Comparison of ENCODE assay signal across 8 cellular contexts in the genomic region with DNA sequence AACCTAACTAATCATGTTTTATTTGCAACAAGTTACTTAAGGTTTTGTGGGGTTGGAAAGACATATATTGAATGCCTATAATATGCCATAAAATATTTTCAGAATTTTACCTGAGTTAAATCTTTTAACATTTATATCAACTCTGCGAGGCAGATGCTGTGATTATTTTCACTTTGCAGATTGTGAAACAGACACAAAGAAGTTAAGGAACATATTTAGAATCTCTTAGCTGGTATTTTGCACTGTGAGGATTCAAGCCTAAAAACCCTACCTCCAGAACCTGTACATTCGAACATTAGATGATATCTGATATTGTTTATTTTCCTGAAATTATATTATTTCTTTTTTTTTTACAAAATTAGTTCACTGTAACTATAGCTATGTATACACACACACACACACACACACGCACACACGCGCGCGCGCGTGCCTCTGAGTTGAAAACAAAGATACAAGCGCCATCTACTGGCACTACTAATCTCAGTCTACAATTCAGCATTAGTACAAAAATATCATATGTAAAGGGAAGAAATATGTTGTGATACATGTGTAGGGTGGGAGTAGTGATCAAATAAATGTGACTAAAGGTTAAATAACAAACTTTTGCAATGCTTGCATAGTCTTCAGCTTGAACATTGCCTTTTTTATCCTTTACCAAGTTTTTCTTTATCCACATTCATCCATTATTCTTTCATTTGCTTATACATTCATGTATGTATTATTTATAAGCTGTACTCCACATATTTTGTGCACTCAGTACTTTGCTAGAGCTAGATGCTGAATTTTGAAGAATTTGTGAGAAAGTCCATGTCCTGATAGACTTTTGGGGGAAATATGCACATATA.
A peak's percentile ranks its signal among the peaks of the same experiment; 100 is the strongest.
DNase-seq lines count a peak whose midpoint lies in the region; ATAC-seq and TF ChIP-seq lines count a peak whose summit lies in the region.

No MANE protein-coding gene starts in this region.

- no peak overlapping the region for H3K4me3 ChIP-seq in DOHH2 (ENCODE audit: low read length)
- peak overlapping the region; percentile 49 for H3K4me3 ChIP-seq in parathyroid adenoma (ENCODE audit: low read depth, low read length)

- H3K4me2 ChIP-seq in DOHH2 (ENCODE audit: low read length) (no peak overlapping the region), parathyroid adenoma (ENCODE audit: low read length) (peak overlapping the region; percentile 66)

- no peaks in the 10 kb centered on the region for H3F3A ChIP-seq in DOHH2 (ENCODE audit: control insufficient read depth, insufficient read depth)

- H3K4me3 Mint-ChIP-seq in type B pancreatic cell, result peak overlapping the region; percentile 3

- H3K27ac Mint-ChIP-seq in type B pancreatic cell, result no peak overlapping the region

- H3K79me2 ChIP-seq in DOHH2 (ENCODE audit: control insufficient read depth, low read length), result no peaks in the 10 kb centered on the region
- no peaks in the 10 kb centered on the region for H3K79me2 ChIP-seq in parathyroid adenoma

- no peaks in the 10 kb centered on the region for H3K27me3 ChIP-seq in DOHH2 (ENCODE audit: control insufficient read depth, low read length)
- no peaks in the 10 kb centered on the region for H3K27me3 ChIP-seq in parathyroid adenoma (ENCODE audit: control insufficient read depth, insufficient read depth, low read length)

- H3K27ac ChIP-seq in DOHH2 (ENCODE audit: low read depth, low read length) (no peak overlapping the region), parathyroid adenoma (no peak overlapping the region)

- H3K36me3 Mint-ChIP-seq in type B pancreatic cell, result no peaks in the 10 kb centered on the region

- peak; percentile 66 for TF ChIP-seq CTCF in DOHH2 (IDR thresholded peaks at IDR 0.05; ENCODE audit: low read depth, low read length, poor library complexity, severe bottlenecking)
- peak; percentile 81 for TF ChIP-seq CTCF in LNCAP (IDR thresholded peaks at IDR 0.05)
- no peak for TF ChIP-seq CTCF in parathyroid adenoma (IDR thresholded peaks at IDR 0.05)
- peak; percentile 87 for TF ChIP-seq CTCF in type B pancreatic cell (conservative IDR thresholded peaks at IDR 0.05)

- peak; percentile 89 for ATAC-seq in GM21786 (IDR thresholded peaks at IDR 0.05; ENCODE audit: unreplicated experiment)

- H3K9me3 Mint-ChIP-seq in type B pancreatic cell, result peaks cover 2% of the 10 kb centered on the region

- H3K4me1 ChIP-seq in DOHH2 (ENCODE audit: control insufficient read depth, low read length), result no peaks in the 10 kb centered on the region
- no peaks in the 10 kb centered on the region for H3K4me1 ChIP-seq in parathyroid adenoma

- no peaks in the 10 kb centered on the region for H4K20me1 ChIP-seq in DOHH2 (ENCODE audit: control insufficient read depth, insufficient read depth, low read depth, low read length)

- H3K9me2 ChIP-seq in DOHH2 (replicated peaks; ENCODE audit: control insufficient read depth, low read length), result no peaks in the 10 kb centered on the region

- no peaks in the 10 kb centered on the region for H3K36me3 ChIP-seq in DOHH2 (ENCODE audit: control insufficient read depth, low read length)
- no peaks in the 10 kb centered on the region for H3K36me3 ChIP-seq in parathyroid adenoma (ENCODE audit: control insufficient read depth, insufficient read depth, low read length)

- H3K4me1 Mint-ChIP-seq in type B pancreatic cell (ENCODE audit: unreplicated experiment), result no peaks in the 10 kb centered on the region

- H3K9ac ChIP-seq in parathyroid adenoma, result no peak overlapping the region

- no peaks in the 10 kb centered on the region for H3K27me3 Mint-ChIP-seq in type B pancreatic cell

- no peak overlapping the region for H2AFZ ChIP-seq in parathyroid adenoma

- H3K9me3 ChIP-seq in DOHH2 (ENCODE audit: control insufficient read depth, insufficient read depth, low read length), result no peaks in the 10 kb centered on the region
- no peaks in the 10 kb centered on the region for H3K9me3 ChIP-seq in parathyroid adenoma (ENCODE audit: control insufficient read depth, low read length)

- peak; percentile 42 for DNase-seq in SHP77 treated with DMSO at 0.1 percent for 48 hours (lab: John Stamatoyannopoulos, UW)
- peak; percentile 14 for DNase-seq in activated gamma-delta T cell treated with anti-CD3 and anti-CD28 coated beads, Interleukin-2, amount 50 U/mL, for 16 hours (ENCODE audit: low read depth)
- peak; percentile 70 for DNase-seq in foreskin melanocyte
- DNase-seq in type B pancreatic cell (ENCODE audit: extremely low spot score, unreplicated experiment), result peak; percentile 73

Comparison
In these comparisons a context has a peak if more than half of its experiments do, and no peak if none do; other contexts are left out.
1. DNase-seq: peak in every context shown above with its lines; median percentile 73 in type B pancreatic cell; 70 in foreskin melanocyte; 42 in SHP77 treated with DMSO at 0.1 percent for 48 hours; 14 in activated gamma-delta T cell treated with anti-CD3 and anti-CD28 coated beads, Interleukin-2, amount 50 U/mL, for 16 hours.